ENCODE assay signal across 14 cellular contexts in the genomic region with DNA sequence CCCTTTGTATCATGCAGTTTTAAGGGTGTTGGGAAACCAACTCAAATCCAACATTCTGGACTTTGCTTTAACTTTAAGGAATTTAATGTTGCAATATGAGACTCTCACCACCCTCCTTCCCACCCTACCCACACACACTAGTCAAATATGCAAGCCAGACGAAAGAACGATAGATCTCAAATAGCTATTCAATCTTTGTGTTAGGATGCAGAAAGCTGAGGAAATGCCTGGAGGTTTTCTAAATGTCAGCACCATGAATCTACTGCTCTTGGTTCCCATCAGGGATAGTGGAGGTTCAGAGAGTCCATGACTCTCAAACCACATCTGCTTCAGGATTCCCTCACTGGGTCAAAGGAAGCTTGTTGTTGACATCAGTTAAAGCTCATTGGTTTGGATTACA. TPM values are rescaled to one million over a fixed set of nuclear protein-coding genes. Genes with fewer than 3 reads are reported as not detected.
DNase-seq lines count a peak whose midpoint lies in the region; ATAC-seq and TF ChIP-seq lines count a peak whose summit lies in the region.
"Had no signal": no experiment of that assay in that cellular context is flagged by ENCODE, and none has a peak within 500 bp of the region (broad histone marks: within the 10 kb centered on the region; RNA-seq: fewer than 3 reads in every experiment).

No MANE protein-coding gene starts in this region.

- H3K9me3 ChIP-seq in GM23248 (ENCODE audit: low read depth) (no peaks in the 10 kb centered on the region), upper lobe of right lung (no peaks in the 10 kb centered on the region), SJCRH30 (replicated peaks) (no peaks in the 10 kb centered on the region)
- H3K9me3 ChIP-seq: right lobe of liver, vagina had no signal

- H3K27me3 ChIP-seq in GM23248 (replicated peaks; ENCODE audit: insufficient read depth): no peaks in the 10 kb centered on the region; the same call in 1 of the 2 replicates
- no peaks in the 10 kb centered on the region for H3K27me3 ChIP-seq in upper lobe of right lung
- H3K27me3 ChIP-seq in SJCRH30: no peaks in the 10 kb centered on the region
- H3K27me3 ChIP-seq: right lobe of liver, vagina had no signal

- H3K27ac ChIP-seq in GM23248 (peak overlapping the region; percentile 43), upper lobe of right lung (no peak overlapping the region), SJCRH30 (no peak overlapping the region)
- H3K27ac ChIP-seq: right lobe of liver, vagina had no signal

- no peaks in the 10 kb centered on the region for H4K20me1 ChIP-seq in GM23248 (ENCODE audit: insufficient read depth)

- 0% methylated on average over 2 of the region's 2 CpGs for WGBS in GM23248 (ENCODE audit: low coverage in 1 of 2, low lambda C conversion rate in 2 of 2, missing lambda C conversion rate in 2 of 2), 2 experiments

- H3K36me3 ChIP-seq in GM23248 (ENCODE audit: low read depth) (no peaks in the 10 kb centered on the region), upper lobe of right lung (no peaks in the 10 kb centered on the region), SJCRH30 (no peaks in the 10 kb centered on the region)
- H3K36me3 ChIP-seq: right lobe of liver, vagina had no signal

- in situ Hi-C loops in GM23248 (cut with MboI): no loop called here

- H3K79me2 ChIP-seq in GM23248 (ENCODE audit: insufficient read depth): no peaks in the 10 kb centered on the region

- no peak for TF ChIP-seq CTCF in upper lobe of right lung (IDR thresholded peaks at IDR 0.05)

- H3K4me2 ChIP-seq in GM23248 (ENCODE audit: unreplicated experiment): peak overlapping the region; percentile 80

- H3K4me3 ChIP-seq in GM23248: peak overlapping the region; percentile 42
- no peak overlapping the region for H3K4me3 ChIP-seq in upper lobe of right lung
- H3K4me3 ChIP-seq in SJCRH30: no peak overlapping the region
- H3K4me3 ChIP-seq: right lobe of liver, vagina had no signal

- DNase-seq in GM23248 (peak; percentile 80), amniotic stem cell (lab: John Stamatoyannopoulos, UW) (peak; percentile 42), foreskin melanocyte (peak; percentile 61), upper lobe of right lung (no peak), SJCRH30 (no peak)
- no peak for DNase-seq in stimulated activated CD8-positive, alpha-beta memory T cell treated with anti-CD3 and anti-CD28 coated beads, Interleukin-4, amount 100 ng/mL, for 48 hours
- DNase-seq: activated CD4-positive, alpha-beta memory T cell treated with anti-CD3 and anti-CD28 coated beads, Interleukin-2, amount 10 ng/mL, durations not matched to agents 7 days and 5 days; effector CD4-positive, alpha-beta T cell; naive B cell; NCI-H2107; right lobe of liver had no signal

- no peaks in the 10 kb centered on the region for H3K9me2 ChIP-seq in GM23248 (ENCODE audit: insufficient read depth)

- ATAC-seq in upper lobe of right lung: peak; percentile 36
- no peak for ATAC-seq in HG03039 (IDR thresholded peaks at IDR 0.05; ENCODE audit: unreplicated experiment)
- ATAC-seq: HCT116 had no signal

- intact Hi-C loops in upper lobe of right lung (cut with DNase I): no loop called here

- H3K9ac ChIP-seq in GM23248: no peak overlapping the region

- peaks cover 35% of the 10 kb centered on the region for H3F3A ChIP-seq in GM23248 (ENCODE audit: insufficient read depth)

- peaks cover 38% of the 10 kb centered on the region for H3K4me1 ChIP-seq in GM23248 (ENCODE audit: insufficient read depth)
- H3K4me1 ChIP-seq in upper lobe of right lung: peaks cover 6% of the 10 kb centered on the region
- H3K4me1 ChIP-seq in SJCRH30: peaks cover 33% of the 10 kb centered on the region

- H2AFZ ChIP-seq in GM23248: no peak overlapping the region

RNA-seq across cellular contexts. Expression of a gene that starts 33.7 kb away (rescaled TPM):
- total RNA-seq in GM23248 (2014; rRNA removed; shearing (Covaris generic)): 0.13 TPM in 1 of 2 replicates, not detected in the other
- polyA plus RNA-seq in GM23248 (2016; fragmentation: Nextera tagmentation; extraction: Ambion mirVana): 0.19 TPM in 1 of 2 replicates, not detected in the other
- 30.8 TPM for total RNA-seq in upper lobe of right lung
- 0.14 and 0.23 TPM in 2 replicates for total RNA-seq in SJCRH30 (2014; rRNA removed; shearing (Covaris generic))

Comparison
In these comparisons a context has a peak if more than half of its experiments do, and no peak if none do; other contexts are left out.
1. DNase-seq: peak in GM23248 (single experiment), amniotic stem cell (single experiment) and foreskin melanocyte (single experiment); none in upper lobe of right lung (single experiment), SJCRH30 (0 of 2) and stimulated activated CD8-positive, alpha-beta memory T cell treated with anti-CD3 and anti-CD28 coated beads, Interleukin-4, amount 100 ng/mL, for 48 hours (single experiment).
2. RNA of a gene that starts 33.7 kb away (total RNA-seq): 30.8 TPM in upper lobe of right lung (single experiment); 0.14 to 0.23 TPM in SJCRH30 and 0.13 TPM in GM23248; every median in the first group is over 10 times any median in the second.